13 cellular contexts compared by ENCODE assay signal in the genomic region with DNA sequence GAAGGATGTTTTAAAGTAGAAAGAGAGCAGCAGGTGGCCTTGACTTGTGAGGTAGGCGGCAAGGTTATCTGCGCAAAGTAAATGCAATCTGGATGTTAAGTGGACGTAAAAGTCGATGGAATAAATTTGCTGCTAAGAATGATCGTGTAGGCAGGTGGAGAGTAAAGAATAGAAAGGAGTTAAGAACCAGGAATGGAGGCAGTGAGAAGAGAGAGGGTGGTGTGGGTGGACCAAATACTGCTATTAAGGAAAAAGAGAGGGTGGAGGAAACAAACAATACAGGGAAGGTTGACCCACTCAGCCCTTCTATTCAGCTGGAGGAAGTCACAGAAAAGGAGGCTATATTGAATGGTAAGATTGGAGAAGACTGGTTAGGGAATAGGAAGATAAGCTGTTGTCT. TPM values are rescaled to one million over a fixed set of nuclear protein-coding genes. Genes with fewer than 3 reads are reported as not detected.
DNase-seq lines count a peak whose midpoint lies in the region; ATAC-seq and TF ChIP-seq lines count a peak whose summit lies in the region.
"Had no signal": no experiment of that assay in that cellular context is flagged by ENCODE, and none has a peak within 500 bp of the region (broad histone marks: within the 10 kb centered on the region; RNA-seq: fewer than 3 reads in every experiment).

No MANE protein-coding gene starts in this region.

- H3K36me3 Mint-ChIP-seq in T-helper 2 cell treated with Interferon-gamma antibody and Interleukin-4, amounts not matched to agents 5 μg/mL and 100 μg/mL, for 36 hours (ENCODE audit: low read depth), result peaks cover 3% of the 10 kb centered on the region

- TF ChIP-seq CTCF in gastroesophageal sphincter (IDR thresholded peaks at IDR 0.05) (no peak), spleen (IDR thresholded peaks at IDR 0.05 in 8 of 11, conservative IDR thresholded peaks at IDR 0.05 in 3 of 11) (no peak), SK-N-SH (IDR thresholded peaks at IDR 0.05) (no peak)

- H3K27me3 ChIP-seq in gastroesophageal sphincter (no peaks in the 10 kb centered on the region), spleen (replicated peaks in 1 of 7) (no peaks in the 10 kb centered on the region), SK-N-SH (ENCODE audit: insufficient read depth) (no peaks in the 10 kb centered on the region)

- ATAC-seq in gastroesophageal sphincter (no peak), GM21515 (IDR thresholded peaks at IDR 0.05; ENCODE audit: unreplicated experiment) (no peak)

- 85 to 100% methylated on average over 1 to 5 of the region's 5 CpGs for WGBS in gastroesophageal sphincter (ENCODE audit: low coverage in 1 of 2), 2 donors
- 77 to 85% (median 82%) methylated on average over 5 of the region's 5 CpGs for WGBS in spleen, 5 donors
- 96% methylated on average over 5 of the region's 5 CpGs for WGBS in SK-N-SH (ENCODE audit: low lambda C conversion rate)

- H3K4me1 ChIP-seq in gastroesophageal sphincter (peaks cover 6 to 31% (median 13%) of the 10 kb centered on the region in 3 donors), spleen (peaks cover 18 to 37% (median 29%) of the 10 kb centered on the region in 6 donors), SK-N-SH (ENCODE audit: control insufficient read depth in 1 of 2, insufficient read depth in 2 of 2, low read depth in 1 of 2, low read length in 1 of 2) (peaks cover 14 to 27% of the 10 kb centered on the region in 2 experiments)

- CTCF ChIA-PET in SK-N-SH (lab: Yijun Ruan, JAX), result no interaction called here

- no peak for DNase-seq in T-helper 2 cell treated with Interferon-gamma antibody and Interleukin-4, amounts not matched to agents 5 μg/mL and 100 μg/mL, for 36 hours (ENCODE audit: low spot score)
- DNase-seq in T-helper 2 cell (no peak), NCI-H2227 (lab: John Stamatoyannopoulos, UW; ENCODE audit: unreplicated experiment) (peak; percentile 40), spleen (no peak), SK-N-SH (no peak), cerebellar cortex (ENCODE audit: low spot score) (no peak)
- DNase-seq: aorta, DMS153, MM.1S, NCI-H524, small intestine had no signal

- POLR2A ChIA-PET in SK-N-SH (lab: Yijun Ruan, JAX), result no interaction called here

- no peak for TF ChIP-seq RAD21 in SK-N-SH (IDR thresholded peaks at IDR 0.05; ENCODE audit: low read length)

- H3K9me3 Mint-ChIP-seq in T-helper 2 cell treated with Interferon-gamma antibody and Interleukin-4, amounts not matched to agents 5 μg/mL and 100 μg/mL, for 36 hours, result no peaks in the 10 kb centered on the region

- no peak overlapping the region for H3K4me3 ChIP-seq in gastroesophageal sphincter
- no peak overlapping the region for H3K4me3 ChIP-seq in spleen
- H3K4me3 ChIP-seq in SK-N-SH (ENCODE audit: low read depth in 2 of 2, low read length in 1 of 2), result no peak overlapping the region

- H3K27me3 Mint-ChIP-seq in T-helper 2 cell treated with Interferon-gamma antibody and Interleukin-4, amounts not matched to agents 5 μg/mL and 100 μg/mL, for 36 hours (ENCODE audit: low read depth), result no peaks in the 10 kb centered on the region

- peak overlapping the region in 3 of 4 donors; percentile 95 to 98 (median 97) for H3K27ac ChIP-seq in gastroesophageal sphincter
- peak overlapping the region in 6 of 8 donors; percentile 81 to 98 (median 98) for H3K27ac ChIP-seq in spleen
- no peak overlapping the region for H3K27ac ChIP-seq in SK-N-SH (ENCODE audit: low read depth in 2 of 2, low read length in 1 of 2)

- intact Hi-C loops in spleen (cut with DNase I; ENCODE audit: low total_unique reads), result no loop called here

- H3K4me3 Mint-ChIP-seq in T-helper 2 cell treated with Interferon-gamma antibody and Interleukin-4, amounts not matched to agents 5 μg/mL and 100 μg/mL, for 36 hours, result peak overlapping the region; percentile 38

- H3K9me3 ChIP-seq in gastroesophageal sphincter (no peaks in the 10 kb centered on the region), spleen (no peaks in the 10 kb centered on the region), SK-N-SH (no peaks in the 10 kb centered on the region)

- no peak overlapping the region for H3K4me2 ChIP-seq in SK-N-SH

- H4K20me1 ChIP-seq in SK-N-SH (ENCODE audit: insufficient read depth), result peaks cover 22% of the 10 kb centered on the region

- peak overlapping the region; percentile 6 for H3K27ac Mint-ChIP-seq in T-helper 2 cell treated with Interferon-gamma antibody and Interleukin-4, amounts not matched to agents 5 μg/mL and 100 μg/mL, for 36 hours

- H3K4me1 Mint-ChIP-seq in T-helper 2 cell treated with Interferon-gamma antibody and Interleukin-4, amounts not matched to agents 5 μg/mL and 100 μg/mL, for 36 hours (ENCODE audit: low read depth), result peaks cover 31% of the 10 kb centered on the region

- TF ChIP-seq POLR2A in gastroesophageal sphincter (IDR thresholded peaks at IDR 0.05), result no peak
- TF ChIP-seq POLR2A in spleen (IDR thresholded peaks at IDR 0.05), result no peak

- H3K36me3 ChIP-seq in gastroesophageal sphincter (no peaks in the 10 kb centered on the region), spleen (no peaks in the 10 kb centered on the region), SK-N-SH (replicated peaks in 1 of 2; ENCODE audit: control insufficient read depth in 1 of 2, insufficient read depth in 2 of 2, low read length in 1 of 2) (no peaks in the 10 kb centered on the region)

- H2AFZ ChIP-seq in SK-N-SH (ENCODE audit: low read depth), result no peak overlapping the region

- no peak overlapping the region for H3K9ac ChIP-seq in SK-N-SH

- H3K9me2 ChIP-seq in SK-N-SH, result no peaks in the 10 kb centered on the region

- H3F3A ChIP-seq in SK-N-SH (replicated peaks; ENCODE audit: insufficient read depth), result peaks cover 13% of the 10 kb centered on the region

- peaks cover 27% of the 10 kb centered on the region for H3K79me2 ChIP-seq in SK-N-SH (ENCODE audit: insufficient read depth)

- TF ChIP-seq EP300 in gastroesophageal sphincter (IDR thresholded peaks at IDR 0.05) (no peak), SK-N-SH (IDR thresholded peaks at IDR 0.05; ENCODE audit: borderline replicate concordance in 1 of 2, low read depth in 1 of 2, low read length in 1 of 2) (no peak)

TF ChIP-seq in SK-N-SH, 30 proteins besides CTCF, POLR2A, EP300 and RAD21 (continues in another document):
- no peak for TF ChIP-seq ELF1 (IDR thresholded peaks at IDR 0.05)
- TF ChIP-seq MXI1 (IDR thresholded peaks at IDR 0.05; ENCODE audit: low read depth, low read length), result no peak
- no peak for TF ChIP-seq RXRA (IDR thresholded peaks at IDR 0.05; ENCODE audit: borderline replicate concordance, low read depth)
- no peak for TF ChIP-seq NFIC (IDR thresholded peaks at IDR 0.05; ENCODE audit: borderline replicate concordance)
- TF ChIP-seq FOSL2 (IDR thresholded peaks at IDR 0.05; ENCODE audit: borderline replicate concordance, low read depth), result no peak
- no peak for TF ChIP-seq NRF1 (IDR thresholded peaks at IDR 0.05; ENCODE audit: low read depth, low read length)
- no peak for TF ChIP-seq FOXJ3 (CRISPR knock-in tag; IDR thresholded peaks at IDR 0.05)
- no peak for TF ChIP-seq MEF2A (IDR thresholded peaks at IDR 0.05; ENCODE audit: borderline replicate concordance, low read depth)
- TF ChIP-seq SMC3 (IDR thresholded peaks at IDR 0.05; ENCODE audit: low read depth, low read length), result no peak
- TF ChIP-seq FOXM1 (IDR thresholded peaks at IDR 0.05; ENCODE audit: low read depth), result no peak
- TF ChIP-seq, protein P1, sequence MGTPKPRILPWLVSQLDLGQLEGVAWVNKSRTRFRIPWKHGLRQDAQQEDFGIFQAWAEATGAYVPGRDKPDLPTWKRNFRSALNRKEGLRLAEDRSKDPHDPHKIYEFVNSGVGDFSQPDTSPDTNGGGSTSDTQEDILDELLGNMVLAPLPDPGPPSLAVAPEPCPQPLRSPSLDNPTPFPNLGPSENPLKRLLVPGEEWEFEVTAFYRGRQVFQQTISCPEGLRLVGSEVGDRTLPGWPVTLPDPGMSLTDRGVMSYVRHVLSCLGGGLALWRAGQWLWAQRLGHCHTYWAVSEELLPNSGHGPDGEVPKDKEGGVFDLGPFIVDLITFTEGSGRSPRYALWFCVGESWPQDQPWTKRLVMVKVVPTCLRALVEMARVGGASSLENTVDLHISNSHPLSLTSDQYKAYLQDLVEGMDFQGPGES (IDR thresholded peaks at IDR 0.05; ENCODE audit: low read depth, low read length), result no peak
- no peak for TF ChIP-seq POLR2AphosphoS5 (IDR thresholded peaks at IDR 0.05; ENCODE audit: low read depth, low read length)
- TF ChIP-seq GATA2 (CRISPR knock-in tag; IDR thresholded peaks at IDR 0.05), result no peak
- no peak for TF ChIP-seq PBX3 (IDR thresholded peaks at IDR 0.05)
- TF ChIP-seq GABPA (IDR thresholded peaks at IDR 0.05; ENCODE audit: low read depth), result no peak
- TF ChIP-seq RFX5 (IDR thresholded peaks at IDR 0.05; ENCODE audit: low read length), result no peak
- no peak for TF ChIP-seq USF2 (IDR thresholded peaks at IDR 0.05; ENCODE audit: borderline replicate concordance, low read depth, low read length)
- no peak for TF ChIP-seq EZH2phosphoT487 (IDR thresholded peaks at IDR 0.05; ENCODE audit: borderline replicate concordance, low read depth)
- no peak for TF ChIP-seq TEAD4 (IDR thresholded peaks at IDR 0.05; ENCODE audit: borderline replicate concordance, insufficient read depth)

RNA-seq across cellular contexts. Expression of gene CUL1, which starts 1.9 kb away (rescaled TPM):
- total RNA-seq in gastroesophageal sphincter (10 to 100 TPM; 80.6 to 83.7 (median 82.8) TPM), spleen (10 to 100 TPM; 37.1 to 54.6 (median 50.6) TPM)
- polyA plus RNA-seq in spleen (10 to 100 TPM; 19.8 to 29.1 (median 22.1) TPM), SK-N-SH (2012; rRNA removed) (45.2 and 50.0 TPM in 2 replicates)
- 56.0 and 56.7 TPM in 2 replicates for polyA plus RNA-seq in SK-N-SH (2012; cell fraction: cytosol; rRNA removed)
- 30.2 and 49.4 TPM in 2 replicates for polyA plus RNA-seq in SK-N-SH (2012; cell fraction: nucleus; rRNA removed)

Comparison
In these comparisons a context has a peak if more than half of its experiments do, and no peak if none do; other contexts are left out.
1. H3K27ac ChIP-seq: peak in gastroesophageal sphincter (3 of 4) and spleen (6 of 8); none in SK-N-SH (0 of 2).